Comparison of ENCODE assay signal across 21 cellular contexts in genomic region chr6:54719633-54720032, GRCh38.
A peak's percentile ranks its signal among the peaks of the same experiment; 100 is the strongest.
DNase-seq lines count a peak whose midpoint lies in the region; FAIRE-seq and TF ChIP-seq lines count a peak whose summit lies in the region.
"Had no signal": no experiment of that assay in that cellular context is flagged by ENCODE, and none has a peak within 500 bp of the region (broad histone marks: within the 10 kb centered on the region; RNA-seq: fewer than 3 reads in every experiment).

No MANE protein-coding gene starts in this region.

- peak overlapping the region; percentile 47 to 66 (median 48) for H3K27ac Mint-ChIP-seq in nephron
- H3K27ac Mint-ChIP-seq: activated CD4-positive, alpha-beta T cell treated with anti-CD3 and anti-CD28 coated beads, Interleukin-2, amount 10 ng/mL, durations not matched to agents 24 days and 14 days; memory B cell; T-helper 1 cell treated with Interleukin-12 subunit alpha and Interleukin-12 subunit beta and Interleukin-4 antibody, amounts not matched to agents 30 μg/mL and 1 μg/mL, for 36 hours had no signal

- H3K9me3 Mint-ChIP-seq in nephron = peaks cover 2% of the 10 kb centered on the region
- H3K9me3 Mint-ChIP-seq: activated CD4-positive, alpha-beta T cell treated with anti-CD3 and anti-CD28 coated beads, Interleukin-2, amount 10 ng/mL, durations not matched to agents 24 days and 14 days; activated T-cell treated with anti-CD3 and anti-CD28 coated beads, Interleukin-2, amount 50 U/mL, for 4 hours; memory B cell; T-helper 1 cell treated with Interleukin-12 subunit alpha and Interleukin-12 subunit beta and Interleukin-4 antibody, amounts not matched to agents 30 μg/mL and 1 μg/mL, for 36 hours had no signal

- H3K27me3 Mint-ChIP-seq in nephron (ENCODE audit: low read depth) = no peaks in the 10 kb centered on the region
- H3K27me3 Mint-ChIP-seq: activated CD4-positive, alpha-beta T cell treated with anti-CD3 and anti-CD28 coated beads, Interleukin-2, amount 10 ng/mL, durations not matched to agents 24 days and 14 days; memory B cell had no signal

- DNase-seq in D721Med (ENCODE audit: insufficient read length, low spot score) (no peak), NCI-H1417 treated with DMSO at 0.1 percent for 48 hours (lab: John Stamatoyannopoulos, UW) (peak; percentile 41), NCI-H69 (lab: John Stamatoyannopoulos, UW) (peak; percentile 97), hypothalamus (lab: John Stamatoyannopoulos, UW) (no peak), NK-92 (lab: John Stamatoyannopoulos, UW; ENCODE audit: unreplicated experiment) (no peak), HT-29 (ENCODE audit: low spot score) (no peak)
- DNase-seq: activated CD4-positive, alpha-beta T cell treated with anti-CD3 and anti-CD28 coated beads, Interleukin-2, amount 10 ng/mL, durations not matched to agents 24 days and 14 days; activated T-cell treated with anti-CD3 and anti-CD28 coated beads, Interleukin-2, amount 50 U/mL, for 4 hours; adrenal gland; C1 segment of cervical spinal cord; effector CD8-positive, alpha-beta T cell; GDM1; heart left ventricle; NCI-H226; RPMI8226; stimulated activated CD4-positive, alpha-beta T cell treated with anti-CD3 and anti-CD28 coated beads, Interleukin-2, amount 100 ng/mL, for 24 hours; substantia nigra had no signal

- H3K4me3 Mint-ChIP-seq in nephron = no peak overlapping the region
- H3K4me3 Mint-ChIP-seq: activated CD4-positive, alpha-beta T cell treated with anti-CD3 and anti-CD28 coated beads, Interleukin-2, amount 10 ng/mL, durations not matched to agents 24 days and 14 days; activated T-cell treated with anti-CD3 and anti-CD28 coated beads, Interleukin-2, amount 50 U/mL, for 4 hours; memory B cell; T-helper 1 cell treated with Interleukin-12 subunit alpha and Interleukin-12 subunit beta and Interleukin-4 antibody, amounts not matched to agents 30 μg/mL and 1 μg/mL, for 36 hours had no signal

- FAIRE-seq in D721Med (lab: Jason Lieb, UNC) = peak; percentile 88

- peaks cover 50% of the 10 kb centered on the region for H3K4me1 Mint-ChIP-seq in nephron
- H3K4me1 Mint-ChIP-seq: activated CD4-positive, alpha-beta T cell treated with anti-CD3 and anti-CD28 coated beads, Interleukin-2, amount 10 ng/mL, durations not matched to agents 24 days and 14 days; memory B cell had no signal

- no peaks in the 10 kb centered on the region for H3K36me3 Mint-ChIP-seq in nephron (ENCODE audit: low read depth)
- H3K36me3 Mint-ChIP-seq: brain, memory B cell had no signal

- no peak for TF ChIP-seq CTCF in D721Med (IDR thresholded peaks at IDR 0.05; ENCODE audit: insufficient read depth, missing control alignments)
- no peak for TF ChIP-seq CTCF in nephron (IDR thresholded peaks at IDR 0.05; ENCODE audit: unreplicated experiment in 3 of 3)

Comparison
In these comparisons a context has a peak if more than half of its experiments do, and no peak if none do; other contexts are left out.
1. DNase-seq: peak in NCI-H1417 treated with DMSO at 0.1 percent for 48 hours (single experiment) and NCI-H69 (single experiment); none in D721Med (single experiment), hypothalamus (0 of 51), NK-92 (single experiment) and HT-29 (single experiment).